1 cellular context compared by ENCODE assay signal in genomic region chr1:1001057-1001630, GRCh38.
TF ChIP-seq lines count a peak whose summit lies in the region.

No MANE protein-coding gene starts in this region.

TF ChIP-seq in K562, 482 proteins besides CTCF, POLR2A, EP300 and RAD21 (continued from another document and continues in another):
- no peak for TF ChIP-seq ZNF407 (IDR thresholded peaks at IDR 0.05; ENCODE audit: low read depth)
- no peak for TF ChIP-seq USF2 (CRISPR knock-in tag; IDR thresholded peaks at IDR 0.05)
- TF ChIP-seq MCM5 (IDR thresholded peaks at IDR 0.05; ENCODE audit: low read depth): no peak
- TF ChIP-seq ZNF224 (CRISPR knock-in tag; IDR thresholded peaks at IDR 0.05): no peak
- no peak for TF ChIP-seq ZNF778 (CRISPR knock-in tag; IDR thresholded peaks at IDR 0.05)
- no peak for TF ChIP-seq CHD7 (IDR thresholded peaks at IDR 0.05; ENCODE audit: low read depth, low read length)
- no peak for TF ChIP-seq ZNF699 (CRISPR knock-in tag; IDR thresholded peaks at IDR 0.05; ENCODE audit: insufficient replicate concordance)
- no peak for TF ChIP-seq ZNF584 (CRISPR knock-in tag; IDR thresholded peaks at IDR 0.05; ENCODE audit: low read depth)
- TF ChIP-seq ZNF197 (CRISPR knock-in tag; IDR thresholded peaks at IDR 0.05; ENCODE audit: low read depth): 0 out of 2 replicates have a peak, but pooled peaks have one; percentile 13
- TF ChIP-seq ZNF23 (CRISPR knock-in tag; IDR thresholded peaks at IDR 0.05): no peak
- no peak for TF ChIP-seq IRF2 (CRISPR knock-in tag; IDR thresholded peaks at IDR 0.05)
- TF ChIP-seq VEZF1 (CRISPR knock-in tag; IDR thresholded peaks at IDR 0.05): no peak
- no peak for TF ChIP-seq MTF1 (CRISPR knock-in tag; IDR thresholded peaks at IDR 0.05; ENCODE audit: borderline replicate concordance)
- TF ChIP-seq SIX5 (IDR thresholded peaks at IDR 0.05; ENCODE audit: borderline replicate concordance in 1 of 2, insufficient read depth in 1 of 2, low read depth in 1 of 2, low read length in 2 of 2): no peak
- TF ChIP-seq CBFB (CRISPR knock-in tag; IDR thresholded peaks at IDR 0.05): no peak
- no peak for TF ChIP-seq MYC (IDR thresholded peaks at IDR 0.05; ENCODE audit: low read depth, low read length)
- peak; percentile 23 for TF ChIP-seq MYC (CRISPR knock-in tag; IDR thresholded peaks at IDR 0.05; ENCODE audit: borderline replicate concordance, low read depth)
- no peak for TF ChIP-seq HOXB6 (CRISPR knock-in tag; IDR thresholded peaks at IDR 0.05; ENCODE audit: borderline replicate concordance)
- no peak for TF ChIP-seq FOXO4 (CRISPR knock-in tag; IDR thresholded peaks at IDR 0.05)
- TF ChIP-seq PYGO2 (tag; IDR thresholded peaks at IDR 0.05): no peak
- TF ChIP-seq TOE1 (IDR thresholded peaks at IDR 0.05; ENCODE audit: borderline replicate concordance): no peak; the same call in 1 of the 2 replicates
- no peak for TF ChIP-seq TOE1 (CRISPR knock-in tag; IDR thresholded peaks at IDR 0.05; ENCODE audit: borderline replicate concordance, low read depth)
- TF ChIP-seq E2F4 (CRISPR knock-in tag; IDR thresholded peaks at IDR 0.05; ENCODE audit: low read depth): no peak
- no peak for TF ChIP-seq ZNF354B (CRISPR knock-in tag; IDR thresholded peaks at IDR 0.05)
- no peak for TF ChIP-seq ZNF780A (CRISPR knock-in tag; IDR thresholded peaks at IDR 0.05)
- no peak for TF ChIP-seq NFE2L1 (tag; IDR thresholded peaks at IDR 0.05; ENCODE audit: borderline replicate concordance, low read depth)
- no peak for TF ChIP-seq ZEB2 (IDR thresholded peaks at IDR 0.05)
- no peak for TF ChIP-seq TAL1 (IDR thresholded peaks at IDR 0.05)
- TF ChIP-seq MLLT1 (IDR thresholded peaks at IDR 0.05): no peak
- no peak for TF ChIP-seq KAT2B (IDR thresholded peaks at IDR 0.05; ENCODE audit: low read depth, low read length)
